16 cellular contexts compared by ENCODE assay signal in genomic region chr16:88458773-88459235, GRCh38. TPM values are rescaled to one million over a fixed set of nuclear protein-coding genes. Genes with fewer than 3 reads are reported as not detected.
A peak's percentile ranks its signal among the peaks of the same experiment; 100 is the strongest.
DNase-seq lines count a peak whose midpoint lies in the region; ATAC-seq, FAIRE-seq and TF ChIP-seq lines count a peak whose summit lies in the region.
"Had no signal": no experiment of that assay in that cellular context is flagged by ENCODE, and none has a peak within 500 bp of the region (broad histone marks: within the 10 kb centered on the region; RNA-seq: fewer than 3 reads in every experiment).

No MANE protein-coding gene starts in this region.

- intact Hi-C loops in natural killer cell (cut with micrococcal nuclease): loop anchor here (5.0 to 10.0 kb wide), 3 partner anchors 178 to 326 kb away; partner anchors contain the start of genes IL17C and PIEZO1

- H3K79me2 ChIP-seq in astrocyte (ENCODE audit: insufficient read depth, low read length): peaks cover 68% of the 10 kb centered on the region

- TF ChIP-seq CTCF in natural killer cell (IDR thresholded peaks at IDR 0.05): no peak
- TF ChIP-seq CTCF in astrocyte (IDR thresholded peaks at IDR 0.05; ENCODE audit: insufficient read depth, low read depth, low read length): no peak
- TF ChIP-seq CTCF in neural crest cell (conservative IDR thresholded peaks at IDR 0.05): no peak

- peaks cover 94% of the 10 kb centered on the region for H4K20me1 ChIP-seq in astrocyte (ENCODE audit: insufficient read depth, low read length)

- no peak for FAIRE-seq in astrocyte (lab: Jason Lieb, UNC)
- FAIRE-seq: A204.1, H54 had no signal

- no peaks in the 10 kb centered on the region for H3K27me3 Mint-ChIP-seq in natural killer cell (ENCODE audit: low read depth in 2 of 2)
- H3K27me3 Mint-ChIP-seq in natural killer cell treated with Interleukin-12 subunit alpha and Interleukin-12 subunit beta and Interleukin-15 and Interleukin-18, amount 100 ng/mL, for 72 hours: no peaks in the 10 kb centered on the region
- no peaks in the 10 kb centered on the region for H3K27me3 Mint-ChIP-seq in astrocyte (ENCODE audit: low read depth, unreplicated experiment)
- H3K27me3 Mint-ChIP-seq in neural crest cell (ENCODE audit: low read depth): peaks cover 20% of the 10 kb centered on the region

- ATAC-seq in natural killer cell (no peak), HG03469 (IDR thresholded peaks at IDR 0.05; ENCODE audit: unreplicated experiment) (no peak)
- no peak for ATAC-seq in natural killer cell treated with Interleukin-12 subunit alpha and Interleukin-12 subunit beta and Interleukin-15 and Interleukin-18, amount 100 ng/mL, for 72 hours

- H3K4me3 ChIP-seq in astrocyte (ENCODE audit: insufficient read depth, low read depth, low read length): no peak overlapping the region

- peaks cover 37% of the 10 kb centered on the region for H3K4me1 ChIP-seq in astrocyte (ENCODE audit: insufficient read depth, low read length)

- H3K36me3 ChIP-seq in astrocyte (ENCODE audit: insufficient read depth, low read length): no peaks in the 10 kb centered on the region

- H3K4me3 Mint-ChIP-seq in natural killer cell: no peak overlapping the region
- H3K4me3 Mint-ChIP-seq in natural killer cell treated with Interleukin-12 subunit alpha and Interleukin-12 subunit beta and Interleukin-15 and Interleukin-18, amount 100 ng/mL, for 72 hours: no peak overlapping the region
- no peak overlapping the region for H3K4me3 Mint-ChIP-seq in astrocyte (ENCODE audit: unreplicated experiment)
- H3K4me3 Mint-ChIP-seq in neural crest cell: peak overlapping the region; percentile 41
- H3K4me3 Mint-ChIP-seq: CD14-positive monocyte, HFFc6 had no signal

- H3K4me1 Mint-ChIP-seq in natural killer cell (peaks cover 52 to 82% of the 10 kb centered on the region in 2 donors), astrocyte (ENCODE audit: low read depth, unreplicated experiment) (peaks cover 6% of the 10 kb centered on the region), neural crest cell (peaks cover 9% of the 10 kb centered on the region)
- H3K4me1 Mint-ChIP-seq in natural killer cell treated with Interleukin-12 subunit alpha and Interleukin-12 subunit beta and Interleukin-15 and Interleukin-18, amount 100 ng/mL, for 72 hours (ENCODE audit: low read depth in 2 of 2): peaks cover 28 to 44% of the 10 kb centered on the region in 2 donors

- peak overlapping the region; percentile 100 for H3K27ac Mint-ChIP-seq in natural killer cell
- H3K27ac Mint-ChIP-seq in natural killer cell treated with Interleukin-12 subunit alpha and Interleukin-12 subunit beta and Interleukin-15 and Interleukin-18, amount 100 ng/mL, for 72 hours: peak overlapping the region in 1 of 2 donors; percentile 87
- H3K27ac Mint-ChIP-seq in astrocyte (ENCODE audit: unreplicated experiment): peak overlapping the region; percentile 58
- no peak overlapping the region for H3K27ac Mint-ChIP-seq in neural crest cell (ENCODE audit: unreplicated experiment)
- H3K27ac Mint-ChIP-seq: HFFc6 had no signal

- no peak overlapping the region for H3K9ac ChIP-seq in astrocyte (ENCODE audit: low read length)

- H3K9me3 Mint-ChIP-seq in natural killer cell (no peaks in the 10 kb centered on the region), astrocyte (ENCODE audit: unreplicated experiment) (no peaks in the 10 kb centered on the region), neural crest cell (no peaks in the 10 kb centered on the region)
- H3K9me3 Mint-ChIP-seq in natural killer cell treated with Interleukin-12 subunit alpha and Interleukin-12 subunit beta and Interleukin-15 and Interleukin-18, amount 100 ng/mL, for 72 hours: no peaks in the 10 kb centered on the region
- H3K9me3 Mint-ChIP-seq: HFFc6 had no signal

- no peak for DNase-seq in natural killer cell
- DNase-seq in natural killer cell treated with Interleukin-12 subunit alpha and Interleukin-12 subunit beta and Interleukin-15 and Interleukin-18, amount 100 ng/mL, for 72 hours (ENCODE audit: low spot score): no peak
- no peak for DNase-seq in astrocyte (ENCODE audit: low read depth)
- no peak for DNase-seq in neural crest cell (ENCODE audit: low read depth, low spot score)
- DNase-seq in HT-29 (ENCODE audit: low spot score): no peak
- DNase-seq in ACHN: no peak
- DNase-seq: HFFc6, MV-4-11, NCI-H187 treated with DMSO at 0.1 percent for 48 hours, NCI-H2171, NCI-H446, RPMI8226 had no signal

- in situ Hi-C loops in ACHN (cut with HindIII; ENCODE audit: low pct_ligation_motif_present, low pct_unique_long_range_greater_than_20kb, low sequenced_read_pairs): no loop called here

- no peaks in the 10 kb centered on the region for H3K27me3 ChIP-seq in astrocyte (ENCODE audit: insufficient read depth, low read length)

- H3K36me3 Mint-ChIP-seq in natural killer cell: no peaks in the 10 kb centered on the region
- H3K36me3 Mint-ChIP-seq in natural killer cell treated with Interleukin-12 subunit alpha and Interleukin-12 subunit beta and Interleukin-15 and Interleukin-18, amount 100 ng/mL, for 72 hours: no peaks in the 10 kb centered on the region
- no peaks in the 10 kb centered on the region for H3K36me3 Mint-ChIP-seq in astrocyte (ENCODE audit: low read depth, unreplicated experiment)
- no peaks in the 10 kb centered on the region for H3K36me3 Mint-ChIP-seq in neural crest cell (ENCODE audit: low read depth)
- H3K36me3 Mint-ChIP-seq: CD14-positive monocyte had no signal

- H3K27ac ChIP-seq in astrocyte (ENCODE audit: low read depth, low read length): no peak overlapping the region

- H3K9me3 ChIP-seq in astrocyte (ENCODE audit: insufficient read depth, low read depth, low read length): no peaks in the 10 kb centered on the region

- H3K4me2 ChIP-seq in astrocyte (ENCODE audit: low read length): no peak overlapping the region

- no peak overlapping the region for H2AFZ ChIP-seq in astrocyte (ENCODE audit: low read depth, low read length)

RNA-seq across cellular contexts. Expression of gene ZFPM1, which starts 5.7 kb away (rescaled TPM):
- 10 to 100 TPM; 56.3 to 71.0 (median 64.6) TPM for total RNA-seq in natural killer cell
- 10 to 100 TPM; 23.5 to 24.5 TPM for total RNA-seq in natural killer cell treated with Interleukin-12 subunit alpha and Interleukin-12 subunit beta and Interleukin-15 and Interleukin-18, amount 100 ng/mL, for 72 hours
- total RNA-seq in astrocyte: 8.0 and 8.6 TPM in 2 replicates
- total RNA-seq in neural crest cell: 11.1 and 11.2 TPM in 2 replicates
- total RNA-seq in HT-29 (2014; rRNA removed; shearing (Covaris generic)): 9.2 and 15.3 TPM in 2 replicates
